Comparison of ENCODE assay signal across 9 cellular contexts in the genomic region with DNA sequence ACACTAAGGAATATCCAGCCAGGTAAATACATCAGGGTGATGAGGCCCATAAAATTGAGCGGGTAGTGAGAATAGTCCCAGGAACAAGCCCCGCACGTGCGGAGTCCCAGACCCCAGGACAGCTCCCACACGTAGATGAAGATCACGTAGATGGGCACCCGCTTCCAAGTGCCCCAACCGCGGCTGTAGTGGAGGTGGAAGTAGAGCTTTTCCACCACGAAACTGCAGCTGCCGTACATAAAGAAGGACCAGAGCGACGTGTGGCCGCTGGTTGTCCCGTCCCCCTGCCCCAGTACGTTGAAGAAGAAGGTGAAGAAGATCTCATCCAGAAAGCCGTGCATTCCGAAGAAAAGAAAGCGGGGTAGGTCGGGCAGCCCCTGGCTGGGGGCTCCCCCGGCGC. TPM values are rescaled to one million over a fixed set of nuclear protein-coding genes. Genes with fewer than 3 reads are reported as not detected.
DNase-seq lines count a peak whose midpoint lies in the region; ATAC-seq, FAIRE-seq and TF ChIP-seq lines count a peak whose summit lies in the region.
"Had no signal": no experiment of that assay in that cellular context is flagged by ENCODE, and none has a peak within 500 bp of the region (broad histone marks: within the 10 kb centered on the region; RNA-seq: fewer than 3 reads in every experiment).

No MANE protein-coding gene starts in this region.

- peaks cover 4% of the 10 kb centered on the region for H3K4me1 Mint-ChIP-seq in activated CD4-positive, alpha-beta T cell treated with anti-CD3 and anti-CD28 coated beads, Interleukin-2, amount 10 ng/mL, durations not matched to agents 7 days and 5 days

- no peak for DNase-seq in activated CD4-positive, alpha-beta T cell treated with anti-CD3 and anti-CD28 coated beads, Interleukin-2, amount 10 ng/mL, durations not matched to agents 7 days and 5 days
- DNase-seq in activated CD4-positive, alpha-beta T cell treated with anti-CD3 and anti-CD28 coated beads, Interleukin-2, amount 50 U/mL, for 1 hour = no peak
- DNase-seq in inferior parietal cortex (ENCODE audit: extremely low spot score) (peak; percentile 27), substantia nigra (lab: John Stamatoyannopoulos, UW) (peak in 25 of 49 donors; percentile 3 to 68 (median 37)), urothelium cell line (ENCODE audit: low spot score) (no peak), NCI-H2196 (lab: John Stamatoyannopoulos, UW; ENCODE audit: unreplicated experiment) (no peak)

- ATAC-seq in GM19328 (IDR thresholded peaks at IDR 0.05; ENCODE audit: unreplicated experiment) = no peak

- peaks cover 55% of the 10 kb centered on the region for H3K27me3 Mint-ChIP-seq in activated CD4-positive, alpha-beta T cell treated with anti-CD3 and anti-CD28 coated beads, Interleukin-2, amount 10 ng/mL, durations not matched to agents 7 days and 5 days

- TF ChIP-seq CTCF in VCaP (conservative IDR thresholded peaks at IDR 0.05) = no peak

- no peak overlapping the region for H3K27ac Mint-ChIP-seq in activated CD4-positive, alpha-beta T cell treated with anti-CD3 and anti-CD28 coated beads, Interleukin-2, amount 10 ng/mL, durations not matched to agents 7 days and 5 days

- H3K27ac ChIP-seq in VCaP = peak overlapping the region; percentile 47
- peak overlapping the region; percentile 98 for H3K27ac ChIP-seq in substantia nigra (ENCODE audit: low read depth, low read length, poor library complexity, severe bottlenecking)

- no peak for FAIRE-seq in urothelium cell line (lab: Jason Lieb, UNC)
- FAIRE-seq: TTC549 had no signal

- H3K4me3 Mint-ChIP-seq in activated CD4-positive, alpha-beta T cell treated with anti-CD3 and anti-CD28 coated beads, Interleukin-2, amount 10 ng/mL, durations not matched to agents 7 days and 5 days = peak overlapping the region; percentile 59

- POLR2A ChIA-PET in activated CD4-positive, alpha-beta T cell treated with anti-CD3 and anti-CD28 coated beads, Interleukin-2, amount 10 ng/mL, durations not matched to agents 7 days and 5 days (lab: Charles Lee) = no interaction called here

- H3K36me3 Mint-ChIP-seq in activated CD4-positive, alpha-beta T cell treated with anti-CD3 and anti-CD28 coated beads, Interleukin-2, amount 10 ng/mL, durations not matched to agents 7 days and 5 days (ENCODE audit: low read depth) = no peaks in the 10 kb centered on the region

- CTCF ChIA-PET in activated CD4-positive, alpha-beta T cell treated with anti-CD3 and anti-CD28 coated beads, Interleukin-2, amount 10 ng/mL, durations not matched to agents 7 days and 5 days (lab: Charles Lee) = no interaction called here

- no peaks in the 10 kb centered on the region for H3K9me3 Mint-ChIP-seq in activated CD4-positive, alpha-beta T cell treated with anti-CD3 and anti-CD28 coated beads, Interleukin-2, amount 10 ng/mL, durations not matched to agents 7 days and 5 days

RNA-seq across cellular contexts. Expression of a gene that starts 0.9 kb away (rescaled TPM):
- not detected for total RNA-seq in activated CD4-positive, alpha-beta T cell treated with anti-CD3 and anti-CD28 coated beads, Interleukin-2, amount 10 ng/mL, durations not matched to agents 7 days and 5 days

Comparison
In these comparisons a context has a peak if more than half of its experiments do, and no peak if none do; other contexts are left out.
1. DNase-seq: peak in inferior parietal cortex (single experiment) and substantia nigra (25 of 49); none in activated CD4-positive, alpha-beta T cell treated with anti-CD3 and anti-CD28 coated beads, Interleukin-2, amount 10 ng/mL, durations not matched to agents 7 days and 5 days (single experiment), activated CD4-positive, alpha-beta T cell treated with anti-CD3 and anti-CD28 coated beads, Interleukin-2, amount 50 U/mL, for 1 hour (single experiment), urothelium cell line (single experiment) and NCI-H2196 (single experiment).